8 cellular contexts compared by ENCODE assay signal in the genomic region with DNA sequence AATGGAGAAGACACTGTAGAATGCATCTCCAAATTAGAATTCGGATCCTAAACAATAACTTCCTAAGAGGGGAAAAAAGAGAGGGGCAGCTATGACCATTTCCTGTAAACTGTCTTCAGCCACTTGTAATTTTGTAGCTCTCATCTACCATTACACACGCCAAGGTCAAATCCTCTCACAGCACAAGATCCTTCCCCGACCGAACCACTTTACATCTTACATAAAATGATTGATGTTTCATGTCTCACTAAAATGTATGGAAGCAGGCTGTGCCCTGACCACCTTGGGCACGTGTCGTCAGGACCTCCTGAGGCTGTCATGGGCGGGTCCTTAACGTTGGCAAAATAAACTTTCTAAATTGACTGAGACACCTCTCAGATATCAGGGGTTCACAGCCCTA. TPM values are rescaled to one million over a fixed set of nuclear protein-coding genes. Genes with fewer than 3 reads are reported as not detected.
DNase-seq lines count a peak whose midpoint lies in the region; ATAC-seq lines count a peak whose summit lies in the region.

No MANE protein-coding gene starts in this region.

- H3K36me3 ChIP-seq in SK-N-MC (ENCODE audit: insufficient read depth, low read length), result no peaks in the 10 kb centered on the region
- no peaks in the 10 kb centered on the region for H3K36me3 ChIP-seq in adipocyte (ENCODE audit: control insufficient read depth, insufficient read depth, low read length, severe bottlenecking)

- H3K4me3 ChIP-seq in SK-N-MC (peak overlapping the region; percentile 73), adipocyte (ENCODE audit: low read length) (peak overlapping the region; percentile 75)

- peaks cover 5% of the 10 kb centered on the region for H3K27me3 ChIP-seq in adipocyte (replicated peaks; ENCODE audit: control insufficient read depth, insufficient read depth, low read length)

- H3K9ac ChIP-seq in SK-N-MC (ENCODE audit: insufficient read length) (peak overlapping the region; percentile 70), adipocyte (ENCODE audit: low read length) (peak overlapping the region; percentile 73)

- peak overlapping the region; percentile 95 to 100 (median 98) for H3K27ac Mint-ChIP-seq in immature natural killer cell

- H3K4me1 Mint-ChIP-seq in immature natural killer cell, result peaks cover 22 to 23% of the 10 kb centered on the region in 2 donors

- DNase-seq in NCI-H2081 (lab: John Stamatoyannopoulos, UW) (peak; percentile 24 to 46), NCI-H2081 treated with DMSO at 0.1 percent for 48 hours (lab: John Stamatoyannopoulos, UW) (no peak), SK-N-MC (ENCODE audit: low read depth, low spot score) (no peak), adipocyte (ENCODE audit: low read depth) (peak; percentile 27), immature natural killer cell (peak; percentile 55 to 69 (median 66))
- DNase-seq in stimulated activated CD8-positive, alpha-beta memory T cell treated with anti-CD3 and anti-CD28 coated beads, Interleukin-15, amount 100 ng/mL, for 1 hour (ENCODE audit: low read depth), result peak; percentile 2

- H3K9me3 ChIP-seq in SK-N-MC (ENCODE audit: low read depth, low read length) (no peaks in the 10 kb centered on the region), adipocyte (ENCODE audit: control insufficient read depth, low read length) (no peaks in the 10 kb centered on the region)

- H3K4me3 Mint-ChIP-seq in immature natural killer cell, result peak overlapping the region; percentile 80 to 95 (median 85)

- H3K27me3 Mint-ChIP-seq in immature natural killer cell (ENCODE audit: low read depth in 3 of 3), result peaks cover 3 to 19% (median 14%) of the 10 kb centered on the region in 3 donors

- H3K36me3 Mint-ChIP-seq in immature natural killer cell, result no peaks in the 10 kb centered on the region

- ATAC-seq in HG03558 (IDR thresholded peaks at IDR 0.05; ENCODE audit: extremely low read depth, unreplicated experiment), result peak; percentile 5
- ATAC-seq in GM21786 (IDR thresholded peaks at IDR 0.05; ENCODE audit: unreplicated experiment), result no peak

- peak overlapping the region; percentile 91 for H3K27ac ChIP-seq in SK-N-MC

- no peaks in the 10 kb centered on the region for H3K9me3 Mint-ChIP-seq in immature natural killer cell

- peaks cover 12% of the 10 kb centered on the region for H3K4me1 ChIP-seq in adipocyte (ENCODE audit: control insufficient read depth, insufficient read depth, low read length)

RNA-seq across cellular contexts. Expression of gene PBDC1, which starts 24.1 kb away (rescaled TPM):
- 10 to 100 TPM; 32.4 to 56.5 (median 42.7) TPM for polyA plus RNA-seq in immature natural killer cell

Comparison
In these comparisons a context has a peak if more than half of its experiments do, and no peak if none do; other contexts are left out.
1. DNase-seq: peak in NCI-H2081 (2 of 2), adipocyte (single experiment), immature natural killer cell (3 of 3) and stimulated activated CD8-positive, alpha-beta memory T cell treated with anti-CD3 and anti-CD28 coated beads, Interleukin-15, amount 100 ng/mL, for 1 hour (single experiment); none in NCI-H2081 treated with DMSO at 0.1 percent for 48 hours (single experiment) and SK-N-MC (single experiment).